In genomic region chr16:56682703-56683397, GRCh38 we compare ENCODE assay signal across 7 cellular contexts.
DNase-seq lines count a peak whose midpoint lies in the region; ATAC-seq lines count a peak whose summit lies in the region.

No MANE protein-coding gene starts in this region.

- peak; percentile 14 for ATAC-seq in GM19395 (IDR thresholded peaks at IDR 0.05; ENCODE audit: unreplicated experiment)
- ATAC-seq in central memory CD8-positive, alpha-beta T cell (replicated peaks; ENCODE audit: extremely low read depth, poor library complexity, severe bottlenecking), result peak; percentile 9

- H3K4me1 Mint-ChIP-seq in central memory CD8-positive, alpha-beta T cell, result peaks cover 23% of the 10 kb centered on the region

- H3K27me3 ChIP-seq in muscle layer of duodenum (ENCODE audit: low read depth, low read length), result no peaks in the 10 kb centered on the region

- H3K27ac Mint-ChIP-seq in central memory CD8-positive, alpha-beta T cell (ENCODE audit: low read depth), result peak overlapping the region; percentile 92

- H3K9me3 ChIP-seq in KOPT-K1 (ENCODE audit: insufficient read depth, low read length, poor library complexity, severe bottlenecking) (peaks cover 10% of the 10 kb centered on the region), muscle layer of duodenum (ENCODE audit: control insufficient read depth in 1 of 2, low read length in 2 of 2) (no peaks in the 10 kb centered on the region)

- no peaks in the 10 kb centered on the region for H3K27me3 Mint-ChIP-seq in central memory CD8-positive, alpha-beta T cell

- peaks cover 0 to 11% of the 10 kb centered on the region in 2 donors for H3K4me1 ChIP-seq in muscle layer of duodenum (ENCODE audit: control insufficient read depth in 1 of 2, insufficient read depth in 2 of 2, low read length in 2 of 2)

- peak overlapping the region; percentile 65 to 97 for H3K4me3 ChIP-seq in muscle layer of duodenum (ENCODE audit: low read depth in 1 of 2, low read length in 2 of 2)

- H3K4me3 Mint-ChIP-seq in central memory CD8-positive, alpha-beta T cell, result peak overlapping the region; percentile 93

- no peaks in the 10 kb centered on the region for H3K9me3 Mint-ChIP-seq in central memory CD8-positive, alpha-beta T cell

- H3K36me3 ChIP-seq in KOPT-K1 (ENCODE audit: insufficient read depth, low read length), result no peaks in the 10 kb centered on the region
- no peaks in the 10 kb centered on the region for H3K36me3 ChIP-seq in muscle layer of duodenum (ENCODE audit: control insufficient read depth in 1 of 2, insufficient read depth in 2 of 2, low read length in 2 of 2)

- H3K27ac ChIP-seq in KOPT-K1 (ENCODE audit: low read depth, low read length, poor library complexity, severe bottlenecking), result peak overlapping the region; percentile 45
- peak overlapping the region; percentile 95 for H3K27ac ChIP-seq in muscle layer of duodenum (ENCODE audit: low read length)

- H3K36me3 Mint-ChIP-seq in central memory CD8-positive, alpha-beta T cell (ENCODE audit: insufficient read depth), result peaks cover 12% of the 10 kb centered on the region

- DNase-seq in central memory CD8-positive, alpha-beta T cell (ENCODE audit: low spot score in 2 of 2), result no peak
- DNase-seq in NCI-H1105 treated with DMSO at 0.1 percent for 48 hours (lab: John Stamatoyannopoulos, UW) (no peak), NCI-H128 (lab: John Stamatoyannopoulos, UW; ENCODE audit: unreplicated experiment) (no peak), NCI-H187 treated with DMSO at 0.1 percent for 48 hours (lab: John Stamatoyannopoulos, UW) (no peak)
